ENCODE assay signal across 2 cellular contexts in the genomic region with DNA sequence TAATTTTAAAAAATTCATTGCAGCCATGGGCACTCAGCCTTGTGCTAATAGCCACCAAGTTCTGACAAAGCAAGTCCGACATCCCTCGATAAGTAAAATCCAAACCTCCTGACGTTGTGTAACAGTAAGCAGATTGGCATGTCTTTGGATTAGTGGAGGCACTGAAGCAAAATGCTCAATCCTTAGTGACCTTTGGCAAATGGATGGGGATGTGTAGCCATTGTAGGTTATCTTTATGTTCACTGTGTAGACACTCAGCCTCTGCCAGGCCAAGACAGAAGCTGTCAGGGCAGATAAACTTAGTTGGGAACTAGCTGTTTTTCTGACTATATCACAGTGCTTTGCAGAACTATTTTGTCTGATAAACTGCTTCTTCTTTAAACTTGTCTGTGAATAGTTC.
TF ChIP-seq lines count a peak whose summit lies in the region.

No MANE protein-coding gene starts in this region.

TF ChIP-seq in K562, 482 proteins besides CTCF, POLR2A, EP300 and RAD21:
- TF ChIP-seq CCNT2 (IDR thresholded peaks at IDR 0.05; ENCODE audit: borderline replicate concordance, extremely low read depth, insufficient read length, low read depth, low read length) (no peak), CEBPG (CRISPR knock-in tag; IDR thresholded peaks at IDR 0.05) (no peak), CEBPG (tag; conservative IDR thresholded peaks at IDR 0.05 in 1 of 2, IDR thresholded peaks at IDR 0.05 in 1 of 2) (peak in 1 of 2 experiments; percentile 8; a peak in 1 of 4 replicates), CBX8 (IDR thresholded peaks at IDR 0.05; ENCODE audit: borderline replicate concordance, extremely low read depth, low read depth, low read length, poor library complexity, severe bottlenecking) (no peak)

TF ChIP-seq in GM23338, 12 proteins besides CTCF, POLR2A, EP300 and RAD21:
- no peak for TF ChIP-seq REST (IDR thresholded peaks at IDR 0.05; ENCODE audit: unreplicated experiment)
- TF ChIP-seq ZNF114 (CRISPR knock-in tag; IDR thresholded peaks at IDR 0.05) = no peak
- no peak for TF ChIP-seq CREB1 (CRISPR knock-in tag; IDR thresholded peaks at IDR 0.05; ENCODE audit: low read depth)
- no peak for TF ChIP-seq ZNF331 (CRISPR knock-in tag; IDR thresholded peaks at IDR 0.05; ENCODE audit: low read depth)
- no peak for TF ChIP-seq EZH2phosphoT487 (IDR thresholded peaks at IDR 0.05; ENCODE audit: unreplicated experiment)
- TF ChIP-seq NANOG (IDR thresholded peaks at IDR 0.05; ENCODE audit: borderline replicate concordance) = no peak
- TF ChIP-seq ETS1 (IDR thresholded peaks at IDR 0.05) = no peak
- no peak for TF ChIP-seq JUNB (IDR thresholded peaks at IDR 0.05; ENCODE audit: unreplicated experiment)
- no peak for TF ChIP-seq STAT1 (IDR thresholded peaks at IDR 0.05; ENCODE audit: unreplicated experiment)
- TF ChIP-seq EZH2 (IDR thresholded peaks at IDR 0.05; ENCODE audit: low read depth, unreplicated experiment) = no peak
- no peak for TF ChIP-seq POLR2AphosphoS5 (IDR thresholded peaks at IDR 0.05; ENCODE audit: low read depth)
- TF ChIP-seq ZNF462 (CRISPR knock-in tag; IDR thresholded peaks at IDR 0.05) = no peak
